2 cellular contexts compared by ENCODE assay signal in the genomic region with DNA sequence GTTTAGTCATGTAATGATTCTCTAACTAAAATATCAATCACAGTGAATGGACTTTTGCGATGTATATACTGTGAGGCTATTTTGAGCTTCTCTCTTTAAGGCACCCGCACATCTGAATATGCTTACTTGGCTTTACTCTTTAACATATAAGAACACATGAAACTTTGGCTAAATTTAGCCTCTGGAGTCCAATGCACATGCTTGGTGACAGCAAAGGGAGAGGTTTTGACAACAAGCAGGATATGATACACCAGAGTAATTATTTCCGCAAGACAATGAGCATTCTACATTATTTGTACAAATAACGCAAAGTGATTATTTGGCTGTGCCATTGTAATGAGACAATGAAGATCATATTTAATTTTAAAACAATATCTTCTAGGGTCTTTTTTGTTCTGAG.
TF ChIP-seq lines count a peak whose summit lies in the region.

No MANE protein-coding gene starts in this region.

TF ChIP-seq in IMR-90, 13 proteins besides CTCF, POLR2A, EP300 and RAD21:
- no peak for TF ChIP-seq BHLHE40 (IDR thresholded peaks at IDR 0.05; ENCODE audit: low read depth, low read length)
- TF ChIP-seq RCOR1 (IDR thresholded peaks at IDR 0.05; ENCODE audit: insufficient replicate concordance, low read length), result no peak
- no peak for TF ChIP-seq NFE2L2 (IDR thresholded peaks at IDR 0.05; ENCODE audit: low read depth, low read length)
- TF ChIP-seq, protein P1, sequence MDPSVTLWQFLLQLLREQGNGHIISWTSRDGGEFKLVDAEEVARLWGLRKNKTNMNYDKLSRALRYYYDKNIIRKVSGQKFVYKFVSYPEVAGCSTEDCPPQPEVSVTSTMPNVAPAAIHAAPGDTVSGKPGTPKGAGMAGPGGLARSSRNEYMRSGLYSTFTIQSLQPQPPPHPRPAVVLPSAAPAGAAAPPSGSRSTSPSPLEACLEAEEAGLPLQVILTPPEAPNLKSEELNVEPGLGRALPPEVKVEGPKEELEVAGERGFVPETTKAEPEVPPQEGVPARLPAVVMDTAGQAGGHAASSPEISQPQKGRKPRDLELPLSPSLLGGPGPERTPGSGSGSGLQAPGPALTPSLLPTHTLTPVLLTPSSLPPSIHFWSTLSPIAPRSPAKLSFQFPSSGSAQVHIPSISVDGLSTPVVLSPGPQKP (IDR thresholded peaks at IDR 0.05; ENCODE audit: borderline replicate concordance, low read depth, low read length), result no peak
- no peak for TF ChIP-seq CEBPB (IDR thresholded peaks at IDR 0.05; ENCODE audit: low read depth, low read length)
- TF ChIP-seq FOS (IDR thresholded peaks at IDR 0.05; ENCODE audit: low read depth, low read length), result no peak
- TF ChIP-seq MAFK (IDR thresholded peaks at IDR 0.05; ENCODE audit: low read depth, low read length), result no peak
- no peak for TF ChIP-seq CHD1 (IDR thresholded peaks at IDR 0.05; ENCODE audit: low read depth, low read length)
- TF ChIP-seq MAZ (IDR thresholded peaks at IDR 0.05; ENCODE audit: borderline replicate concordance, low read depth, low read length), result no peak
- no peak for TF ChIP-seq SMC3 (IDR thresholded peaks at IDR 0.05; ENCODE audit: low read depth, low read length)

TF ChIP-seq in HEK293T, 16 proteins besides CTCF, POLR2A, EP300 and RAD21:
- TF ChIP-seq ARNT (IDR thresholded peaks at IDR 0.05) (no peak), FOXM1 (IDR thresholded peaks at IDR 0.05; ENCODE audit: borderline replicate concordance) (no peak), FOXK2 (IDR thresholded peaks at IDR 0.05) (no peak), CTBP1 (IDR thresholded peaks at IDR 0.05; ENCODE audit: borderline replicate concordance) (no peak), ELF4 (IDR thresholded peaks at IDR 0.05) (no peak), ZNF384 (IDR thresholded peaks at IDR 0.05) (no peak), HDGF (IDR thresholded peaks at IDR 0.05; ENCODE audit: borderline replicate concordance) (no peak), FOXA1 (IDR thresholded peaks at IDR 0.05) (no peak)
